In the genomic region with DNA sequence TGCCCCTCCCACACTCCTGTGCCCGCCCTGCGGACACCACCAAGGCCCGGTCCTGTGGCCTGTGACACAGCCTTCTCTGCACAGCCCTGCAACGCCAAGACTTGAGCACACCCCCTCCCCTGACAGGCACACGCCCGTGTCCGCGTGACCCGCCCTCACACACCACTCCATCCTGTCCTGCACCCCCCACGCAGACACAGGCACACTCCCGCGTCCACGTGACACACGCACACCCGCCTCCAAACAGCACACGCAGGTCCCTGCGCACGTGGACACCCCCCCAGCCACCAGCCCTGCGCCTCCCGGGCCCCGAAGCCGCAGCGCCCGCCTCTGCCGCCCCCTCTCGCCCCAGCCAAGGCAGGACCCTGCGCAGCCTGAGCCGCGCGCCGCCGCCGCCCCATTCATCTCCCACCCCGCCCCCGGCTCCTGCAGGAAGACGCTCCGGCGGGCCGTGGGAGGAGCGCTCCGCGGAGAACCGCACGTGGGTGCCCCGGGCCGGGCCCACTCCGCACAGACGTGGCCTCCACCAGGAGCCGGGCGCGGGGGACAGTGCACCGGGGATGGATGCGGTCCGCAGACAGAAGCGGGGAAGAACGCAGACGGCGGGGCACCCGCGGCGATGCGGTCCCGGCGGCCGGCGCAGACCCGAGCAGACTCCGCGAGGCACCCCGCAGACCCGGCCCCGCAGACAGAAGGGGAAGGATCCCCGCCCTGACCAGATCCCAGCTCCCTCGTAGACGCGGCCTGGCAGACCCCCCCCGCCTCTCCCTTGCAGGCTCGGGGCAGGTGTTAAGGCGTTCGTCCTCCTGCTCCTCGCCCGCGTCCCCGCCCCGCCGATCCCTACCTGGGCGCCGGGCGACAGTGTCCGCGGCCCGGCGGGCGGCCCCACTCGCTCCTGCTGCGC, we compare ENCODE assay signal across 8 cellular contexts. TPM values are rescaled to one million over a fixed set of nuclear protein-coding genes. Genes with fewer than 3 reads are reported as not detected.
DNase-seq lines count a peak whose midpoint lies in the region; ATAC-seq and TF ChIP-seq lines count a peak whose summit lies in the region.

No MANE protein-coding gene starts in this region.

- H3K27me3 Mint-ChIP-seq in activated CD8-positive, alpha-beta T cell treated with anti-CD3 and anti-CD28 coated beads for 36 hours: no peaks in the 10 kb centered on the region

- CTCF ChIA-PET in activated CD8-positive, alpha-beta T cell treated with anti-CD3 and anti-CD28 coated beads for 36 hours (lab: Charles Lee): interaction anchor here (2.4 to 2.9 kb wide), 2 partner anchors 22 to 48 kb away, joined by 7 to 21 read pairs; no protein-coding TSS in a partner anchor

- intact Hi-C loops in activated CD8-positive, alpha-beta T cell treated with anti-CD3 and anti-CD28 coated beads for 36 hours (cut with micrococcal nuclease): no loop called here

- H3K4me1 Mint-ChIP-seq in activated CD8-positive, alpha-beta T cell treated with anti-CD3 and anti-CD28 coated beads for 36 hours (ENCODE audit: low read depth): peaks cover 33% of the 10 kb centered on the region

- WGBS in ectodermal cell, 2 experiments: 0 to 1% methylated on average over 96 of the region's 96 CpGs

- no peaks in the 10 kb centered on the region for H3K36me3 Mint-ChIP-seq in activated CD8-positive, alpha-beta T cell treated with anti-CD3 and anti-CD28 coated beads for 36 hours (ENCODE audit: low read depth)

- POLR2A ChIA-PET in activated CD8-positive, alpha-beta T cell treated with anti-CD3 and anti-CD28 coated beads for 36 hours (lab: Charles Lee): interaction anchor here (1.0 to 1.8 kb wide), 5 partner anchors 8 to 94 kb away, joined by 3 to 9 read pairs (median 4); no protein-coding TSS in a partner anchor

- peak overlapping the region; percentile 82 for H3K4me3 Mint-ChIP-seq in activated CD8-positive, alpha-beta T cell treated with anti-CD3 and anti-CD28 coated beads for 36 hours

- H3K4me1 ChIP-seq in ectodermal cell (ENCODE audit: control insufficient read depth, insufficient read depth, low read length): peaks cover 5% of the 10 kb centered on the region

- no peak overlapping the region for H3K27ac ChIP-seq in ectodermal cell (ENCODE audit: insufficient read depth, low read depth, low read length, poor library complexity, severe bottlenecking)

- ATAC-seq in HG02571 (IDR thresholded peaks at IDR 0.05; ENCODE audit: unreplicated experiment): peak; percentile 8
- peak; percentile 28 for ATAC-seq in activated CD8-positive, alpha-beta T cell treated with anti-CD3 and anti-CD28 coated beads for 36 hours

- peak overlapping the region; percentile 79 for H3K27ac Mint-ChIP-seq in activated CD8-positive, alpha-beta T cell treated with anti-CD3 and anti-CD28 coated beads for 36 hours

- no peak for TF ChIP-seq CTCF in activated CD8-positive, alpha-beta T cell treated with anti-CD3 and anti-CD28 coated beads for 36 hours (IDR thresholded peaks at IDR 0.05)

- peak; percentile 75 for DNase-seq in GDM1 (lab: John Stamatoyannopoulos, UW)
- peak; percentile 52 for DNase-seq in NCI-H226
- DNase-seq in activated CD8-positive, alpha-beta T cell treated with anti-CD3 and anti-CD28 coated beads for 36 hours: peak; percentile 76
- DNase-seq in medulla oblongata (ENCODE audit: extremely low spot score): peak; percentile 67
- peak in 2 of 3 donors; percentile 32 to 46 for DNase-seq in stimulated activated CD4-positive, alpha-beta T cell treated with anti-CD3 and anti-CD28 coated beads, TNF-alpha, amount 100 ng/mL, for 48 hours (ENCODE audit: low read depth in 3 of 3)
- DNase-seq in DMS153 treated with DMSO at 0.1 percent for 48 hours (lab: John Stamatoyannopoulos, UW; ENCODE audit: unreplicated experiment): no peak

- no peaks in the 10 kb centered on the region for H3K9me3 ChIP-seq in ectodermal cell (ENCODE audit: control insufficient read depth, low read length)

- H3K36me3 ChIP-seq in ectodermal cell (ENCODE audit: control insufficient read depth, insufficient read depth, low read length): no peaks in the 10 kb centered on the region

- H3K9me3 Mint-ChIP-seq in activated CD8-positive, alpha-beta T cell treated with anti-CD3 and anti-CD28 coated beads for 36 hours: no peaks in the 10 kb centered on the region

- H3K27me3 ChIP-seq in ectodermal cell (ENCODE audit: control insufficient read depth, insufficient read depth, low read length, poor library complexity, severe bottlenecking): peaks cover 18% of the 10 kb centered on the region

- H3K4me3 ChIP-seq in ectodermal cell (ENCODE audit: insufficient read depth, low read depth, low read length): peak overlapping the region; percentile 64

RNA-seq across cellular contexts. Expression of a gene that starts 0.5 kb away (rescaled TPM):
- total RNA-seq in activated CD8-positive, alpha-beta T cell treated with anti-CD3 and anti-CD28 coated beads for 36 hours: 1 to 10 TPM; 6.7 to 6.9 TPM
- 5.0 TPM for polyA plus RNA-seq in ectodermal cell (2013, experiment 1 of 4)
- 4.6 TPM for polyA plus RNA-seq in ectodermal cell (2013, experiment 2 of 4)
- polyA plus RNA-seq in ectodermal cell (2013, experiment 3 of 4): 4.5 TPM
- 4.5 TPM for polyA plus RNA-seq in ectodermal cell (2013, experiment 4 of 4)

RNA-seq across cellular contexts. Expression of a gene that starts 23.9 kb away (rescaled TPM):
- 1 to 10 TPM in 1 of 2 experiments, under 1 TPM in 1; 0.43 to 1.7 TPM for total RNA-seq in activated CD8-positive, alpha-beta T cell treated with anti-CD3 and anti-CD28 coated beads for 36 hours
- not detected for polyA plus RNA-seq in ectodermal cell (2013, experiment 1 of 4)
- not detected for polyA plus RNA-seq in ectodermal cell (2013, experiment 2 of 4)
- not detected for polyA plus RNA-seq in ectodermal cell (2013, experiment 3 of 4)
- polyA plus RNA-seq in ectodermal cell (2013, experiment 4 of 4): not detected

RNA-seq across cellular contexts. Expression of a gene that starts 46.3 kb away (rescaled TPM):
- total RNA-seq in activated CD8-positive, alpha-beta T cell treated with anti-CD3 and anti-CD28 coated beads for 36 hours: 10 to 100 TPM; 34.7 to 41.1 TPM
- polyA plus RNA-seq in ectodermal cell (2013, experiment 1 of 4): 86.9 TPM
- polyA plus RNA-seq in ectodermal cell (2013, experiment 2 of 4): 95.5 TPM
- polyA plus RNA-seq in ectodermal cell (2013, experiment 3 of 4): 71.6 TPM
- 66.5 TPM for polyA plus RNA-seq in ectodermal cell (2013, experiment 4 of 4)
